Comparison of ENCODE assay signal across 27 cellular contexts in the genomic region with DNA sequence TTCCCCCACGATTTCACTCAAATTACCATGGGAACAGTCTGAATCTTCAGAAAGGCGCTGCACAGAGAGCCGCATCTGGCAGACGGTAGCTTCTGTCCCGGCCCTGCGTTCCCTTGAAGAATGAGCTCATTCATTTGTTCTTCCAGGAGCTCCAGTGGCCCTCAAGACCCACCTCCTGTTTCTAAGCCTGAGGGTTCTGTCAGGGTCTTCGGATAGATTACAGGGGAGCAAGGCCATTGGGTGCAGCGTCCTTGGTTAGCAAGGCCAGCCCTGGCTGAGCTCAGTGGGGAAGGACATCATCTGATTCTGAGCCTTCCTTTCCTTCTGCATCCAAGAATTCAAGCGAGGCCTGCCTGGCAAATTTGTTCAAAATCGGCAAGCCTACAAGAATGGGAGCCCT.
"Had no signal": no experiment of that assay in that cellular context is flagged by ENCODE, and none has a peak within 500 bp of the region (broad histone marks: within the 10 kb centered on the region; RNA-seq: fewer than 3 reads in every experiment).

No MANE protein-coding gene starts in this region.

- ATAC-seq: activated T-helper 17 cell treated with anti-CD3 and anti-CD28 coated beads, Interleukin-2, amount 50 U/mL, for 72 hours; Panc1; Right ventricle myocardium inferior had no signal

- H3K4me1 ChIP-seq: SJCRH30 had no signal

- H3K27ac ChIP-seq: brain microvascular endothelial cell, cardiac muscle cell, SJCRH30, VCaP had no signal

- DNase-seq: activated CD4-positive, alpha-beta memory T cell treated with anti-CD3 and anti-CD28 coated beads, Interleukin-2, amount 10 ng/mL, durations not matched to agents 7 days and 5 days; activated CD4-positive, alpha-beta T cell treated with anti-CD3 and anti-CD28 coated beads, Interleukin-2, amount 50 U/mL, for 1 hour; activated CD4-positive, CD25-positive, alpha-beta regulatory T cell; activated gamma-delta T cell; activated naive CD4-positive, alpha-beta T cell treated with anti-CD3 and anti-CD28 coated beads for 36 hours; activated T-cell treated with anti-CD3 and anti-CD28 coated beads for 4 hours; activated T-cell treated with anti-CD3 and anti-CD28 coated beads, Interleukin-2, amount 50 U/mL, for 48 hours; brain microvascular endothelial cell; KG1; NCI-H1092; NCI-H1417; NCI-H1930; NCI-H2171; NCI-H345; NCI-H510A; NCI-H526 treated with DMSO at 0.1 percent for 48 hours; NCI-H82; RPMI8226; SJCRH30; SK-N-SH; T-helper 1 cell had no signal

- H3K9me3 ChIP-seq: SJCRH30, SK-N-SH had no signal

- H3K4me1 Mint-ChIP-seq: activated CD4-positive, alpha-beta memory T cell treated with anti-CD3 and anti-CD28 coated beads, Interleukin-2, amount 10 ng/mL, durations not matched to agents 7 days and 5 days; activated T-helper 17 cell treated with anti-CD3 and anti-CD28 coated beads, Interleukin-2, amount 50 U/mL, for 72 hours had no signal

- H3K27me3 ChIP-seq: brain microvascular endothelial cell, cardiac muscle cell had no signal

- H3K4me3 ChIP-seq: cardiac muscle cell, SJCRH30 had no signal

- H3K27ac Mint-ChIP-seq: activated CD4-positive, alpha-beta memory T cell treated with anti-CD3 and anti-CD28 coated beads, Interleukin-2, amount 10 ng/mL, durations not matched to agents 7 days and 5 days; activated naive CD4-positive, alpha-beta T cell treated with anti-CD3 and anti-CD28 coated beads for 36 hours; activated naive CD8-positive, alpha-beta T cell; activated T-helper 17 cell treated with anti-CD3 and anti-CD28 coated beads, Interleukin-2, amount 50 U/mL, for 72 hours had no signal

- H3K27me3 Mint-ChIP-seq: activated CD4-positive, alpha-beta memory T cell treated with anti-CD3 and anti-CD28 coated beads, Interleukin-2, amount 10 ng/mL, durations not matched to agents 7 days and 5 days; activated naive CD8-positive, alpha-beta T cell; activated T-helper 17 cell treated with anti-CD3 and anti-CD28 coated beads, Interleukin-2, amount 50 U/mL, for 72 hours had no signal

- H3K36me3 Mint-ChIP-seq: activated naive CD8-positive, alpha-beta T cell had no signal

- H3K4me3 Mint-ChIP-seq: activated CD4-positive, alpha-beta memory T cell treated with anti-CD3 and anti-CD28 coated beads, Interleukin-2, amount 10 ng/mL, durations not matched to agents 7 days and 5 days; activated naive CD4-positive, alpha-beta T cell treated with anti-CD3 and anti-CD28 coated beads for 36 hours; activated naive CD8-positive, alpha-beta T cell; activated T-helper 17 cell treated with anti-CD3 and anti-CD28 coated beads, Interleukin-2, amount 50 U/mL, for 72 hours had no signal

- H3K36me3 ChIP-seq: brain microvascular endothelial cell, cardiac muscle cell, SJCRH30 had no signal

- H3K9me3 Mint-ChIP-seq: activated CD4-positive, alpha-beta memory T cell treated with anti-CD3 and anti-CD28 coated beads, Interleukin-2, amount 10 ng/mL, durations not matched to agents 7 days and 5 days; activated naive CD4-positive, alpha-beta T cell treated with anti-CD3 and anti-CD28 coated beads for 36 hours; activated T-helper 17 cell treated with anti-CD3 and anti-CD28 coated beads, Interleukin-2, amount 50 U/mL, for 72 hours had no signal
